Comparison of ENCODE assay signal across 22 cellular contexts in genomic region chr10:127978481-127978880, GRCh38.
DNase-seq lines count a peak whose midpoint lies in the region; ATAC-seq and TF ChIP-seq lines count a peak whose summit lies in the region.
"Had no signal": no experiment of that assay in that cellular context is flagged by ENCODE, and none has a peak within 500 bp of the region (broad histone marks: within the 10 kb centered on the region; RNA-seq: fewer than 3 reads in every experiment).

No MANE protein-coding gene starts in this region.

- peaks cover 40% of the 10 kb centered on the region for H3K27me3 Mint-ChIP-seq in activated T-cell treated with anti-CD3 and anti-CD28 coated beads, Interleukin-2, amount 50 U/mL, for 24 hours
- H3K27me3 Mint-ChIP-seq in activated CD4-positive, alpha-beta T cell treated with anti-CD3 and anti-CD28 coated beads for 36 hours, result peaks cover 8% of the 10 kb centered on the region

- intact Hi-C loops in dorsolateral prefrontal cortex (cut with DNase I) (loop anchor here in 1 of 2 donors (10.0 kb wide), 1 partner anchor 74 kb away; the partner anchor contains the start of gene PTPRE), psoas muscle (cut with DNase I) (no loop called here)
- intact Hi-C loops in activated CD4-positive, alpha-beta T cell treated with anti-CD3 and anti-CD28 coated beads for 36 hours (cut with DNase I, micrococcal nuclease), result no loop called here

- WGBS in psoas muscle, 3 donors, result 89 to 97% (median 90%) methylated on average over 9 of the region's 9 CpGs

- POLR2A ChIA-PET in activated CD4-positive, alpha-beta T cell treated with anti-CD3 and anti-CD28 coated beads for 36 hours (lab: Charles Lee), result no interaction called here

- H3K4me1 Mint-ChIP-seq in activated T-cell treated with anti-CD3 and anti-CD28 coated beads, Interleukin-2, amount 50 U/mL, for 24 hours (ENCODE audit: low read depth), result peaks cover 8% of the 10 kb centered on the region
- H3K4me1 Mint-ChIP-seq in activated CD4-positive, alpha-beta T cell treated with anti-CD3 and anti-CD28 coated beads for 36 hours, result peaks cover 6% of the 10 kb centered on the region

- peak overlapping the region in 36 of 59 donors; percentile 18 to 82 (median 65) for H3K27ac ChIP-seq in dorsolateral prefrontal cortex
- peak overlapping the region; percentile 48 for H3K27ac ChIP-seq in psoas muscle
- H3K27ac ChIP-seq in thoracic aorta, result peak overlapping the region; percentile 74 to 75
- H3K27ac ChIP-seq: KMS-11 had no signal

- H3K4me1 ChIP-seq in psoas muscle (no peaks in the 10 kb centered on the region), thoracic aorta (ENCODE audit: control insufficient read depth in 1 of 2, low read depth in 2 of 2) (peaks cover 19 to 30% of the 10 kb centered on the region in 2 donors)
- H3K4me1 ChIP-seq: A549, body of pancreas had no signal

- no peak overlapping the region for H3K27ac Mint-ChIP-seq in activated T-cell treated with anti-CD3 and anti-CD28 coated beads, Interleukin-2, amount 50 U/mL, for 24 hours
- H3K27ac Mint-ChIP-seq in activated CD4-positive, alpha-beta T cell treated with anti-CD3 and anti-CD28 coated beads for 36 hours, result no peak overlapping the region
- H3K27ac Mint-ChIP-seq: activated CD4-positive, alpha-beta T cell treated with anti-CD3 and anti-CD28 coated beads, Interleukin-2, amount 10 ng/mL, durations not matched to agents 7 days and 5 days; activated naive CD4-positive, alpha-beta T cell treated with anti-CD3 and anti-CD28 coated beads, Interleukin-2, amount 50 U/mL, for 24 hours; HFFc6; T-cell had no signal

- H3K27me3 ChIP-seq in dorsolateral prefrontal cortex (no peaks in the 10 kb centered on the region), psoas muscle (ENCODE audit: insufficient read depth in 3 of 3, low read length in 2 of 3) (peaks cover 0 to 7% (median 4%) of the 10 kb centered on the region in 3 donors), thoracic aorta (replicated peaks; ENCODE audit: insufficient read depth) (no peaks in the 10 kb centered on the region)
- H3K27me3 ChIP-seq: BLaER1 treated with 17β-estradiol and CSF1 and Interleukin-3, amounts not matched to agents 10 nM and 100 nM; body of pancreas had no signal

- H3K4me3 ChIP-seq in dorsolateral prefrontal cortex (no peak overlapping the region), psoas muscle (no peak overlapping the region), thoracic aorta (no peak overlapping the region)
- H3K4me3 ChIP-seq: A549; BLaER1 treated with 17β-estradiol and CSF1 and Interleukin-3, amounts not matched to agents 10 nM and 100 nM; body of pancreas had no signal

- TF ChIP-seq CTCF in dorsolateral prefrontal cortex (IDR thresholded peaks at IDR 0.05 in 54 of 56, conservative IDR thresholded peaks at IDR 0.05 in 2 of 56; ENCODE audit: low read depth in 1 of 56, partially characterized antibody in 56 of 56) (no peak), psoas muscle (IDR thresholded peaks at IDR 0.05) (no peak), thoracic aorta (IDR thresholded peaks at IDR 0.05) (no peak)

- peaks cover 8% of the 10 kb centered on the region for H3K9me3 ChIP-seq in psoas muscle
- no peaks in the 10 kb centered on the region for H3K9me3 ChIP-seq in thoracic aorta
- H3K9me3 ChIP-seq: body of pancreas had no signal

- DNase-seq in activated effector memory CD4-positive, alpha-beta T cell treated with anti-CD3 and anti-CD28 coated beads, Interleukin-2, amount 50 U/mL, for 16 hours, result peak; percentile 54
- no peak for DNase-seq in activated effector memory CD4-positive, alpha-beta T cell treated with Interleukin-2 at 50 U/mL for 16 hours
- DNase-seq in dorsolateral prefrontal cortex (no peak), psoas muscle (no peak), thoracic aorta (ENCODE audit: low spot score) (no peak), NCI-H2081 treated with DMSO at 0.1 percent for 48 hours (lab: John Stamatoyannopoulos, UW) (no peak)
- DNase-seq in activated T-cell treated with anti-CD3 and anti-CD28 coated beads, Interleukin-2, amount 50 U/mL, for 24 hours, result no peak
- no peak for DNase-seq in activated CD4-positive, alpha-beta T cell treated with anti-CD3 and anti-CD28 coated beads for 36 hours
- DNase-seq: activated CD4-positive, alpha-beta T cell treated with anti-CD3 and anti-CD28 coated beads, Interleukin-2, amount 10 ng/mL, durations not matched to agents 7 days and 5 days; GDM1; HFFc6; NCI-H2029; NCI-H446 treated with DMSO at 0.1 percent for 48 hours; retina; SHP77 treated with DMSO at 0.1 percent for 48 hours; stimulated activated CD4-positive, alpha-beta T cell treated with anti-CD3 and anti-CD28 coated beads, Interleukin-2, amount 100 ng/mL, for 24 hours; T-cell had no signal

- CTCF ChIA-PET in activated CD4-positive, alpha-beta T cell treated with anti-CD3 and anti-CD28 coated beads for 36 hours (lab: Charles Lee), result no interaction called here

- ATAC-seq in psoas muscle (no peak), thoracic aorta (ENCODE audit: insufficient number of reproducible peaks, low FRiP score, low read depth) (no peak)
- ATAC-seq in activated CD4-positive, alpha-beta T cell treated with anti-CD3 and anti-CD28 coated beads for 36 hours, result no peak
- ATAC-seq: A549, T-cell had no signal

- H3K36me3 Mint-ChIP-seq in activated T-cell treated with anti-CD3 and anti-CD28 coated beads, Interleukin-2, amount 50 U/mL, for 24 hours (ENCODE audit: low read depth), result no peaks in the 10 kb centered on the region
- H3K36me3 Mint-ChIP-seq in activated CD4-positive, alpha-beta T cell treated with anti-CD3 and anti-CD28 coated beads for 36 hours (ENCODE audit: low read depth), result no peaks in the 10 kb centered on the region
- H3K36me3 Mint-ChIP-seq: activated naive CD4-positive, alpha-beta T cell treated with anti-CD3 and anti-CD28 coated beads, Interleukin-2, amount 50 U/mL, for 24 hours; T-cell had no signal

- H3K4me3 Mint-ChIP-seq in activated T-cell treated with anti-CD3 and anti-CD28 coated beads, Interleukin-2, amount 50 U/mL, for 24 hours, result no peak overlapping the region
- H3K4me3 Mint-ChIP-seq in activated CD4-positive, alpha-beta T cell treated with anti-CD3 and anti-CD28 coated beads for 36 hours, result no peak overlapping the region
- H3K4me3 Mint-ChIP-seq: activated CD4-positive, alpha-beta T cell treated with anti-CD3 and anti-CD28 coated beads, Interleukin-2, amount 10 ng/mL, durations not matched to agents 7 days and 5 days; activated naive CD4-positive, alpha-beta T cell treated with anti-CD3 and anti-CD28 coated beads, Interleukin-2, amount 50 U/mL, for 24 hours; HFFc6; T-cell had no signal

- H3K36me3 ChIP-seq in psoas muscle (ENCODE audit: insufficient read depth in 1 of 2, low read depth in 1 of 2) (no peaks in the 10 kb centered on the region), thoracic aorta (no peaks in the 10 kb centered on the region)

- peaks cover 10% of the 10 kb centered on the region for H3K9me3 Mint-ChIP-seq in activated T-cell treated with anti-CD3 and anti-CD28 coated beads, Interleukin-2, amount 50 U/mL, for 24 hours
- peaks cover 4% of the 10 kb centered on the region for H3K9me3 Mint-ChIP-seq in activated CD4-positive, alpha-beta T cell treated with anti-CD3 and anti-CD28 coated beads for 36 hours (ENCODE audit: low read depth)
